In the genomic region with DNA sequence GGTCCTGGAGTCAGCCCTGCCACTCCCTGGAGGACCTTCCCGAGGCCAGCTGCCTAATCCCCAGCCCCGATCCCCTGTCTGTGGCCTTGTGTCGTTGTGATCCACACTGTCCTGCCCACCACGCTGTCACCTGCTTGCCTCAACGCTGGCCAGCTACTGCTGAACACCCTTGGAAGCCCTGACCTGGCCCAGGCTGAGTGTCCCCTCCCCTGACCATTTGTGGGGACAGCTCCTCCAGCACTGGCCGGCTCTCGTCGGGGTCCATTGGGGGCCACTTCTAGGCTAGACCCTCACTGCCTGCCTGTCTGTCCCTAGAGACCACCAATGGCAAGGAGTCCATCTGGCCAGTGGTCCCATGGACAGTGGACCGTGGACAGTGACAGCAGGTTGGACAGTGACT, we compare ENCODE assay signal across 25 cellular contexts. TPM values are rescaled to one million over a fixed set of nuclear protein-coding genes. Genes with fewer than 3 reads are reported as not detected.
"Had no signal": no experiment of that assay in that cellular context is flagged by ENCODE, and none has a peak within 500 bp of the region (broad histone marks: within the 10 kb centered on the region; RNA-seq: fewer than 3 reads in every experiment).

No MANE protein-coding gene starts in this region.

- H3K9me3 Mint-ChIP-seq: central memory CD8-positive, alpha-beta T cell; mesothelial cell of epicardium; neural crest cell; stimulated activated naive CD8-positive, alpha-beta T cell treated with anti-CD3 and anti-CD28 coated beads, Interleukin-15, Interleukin-2, amounts not matched to agents 100 ng/mL and 50 ng/mL, for 24 hours had no signal

- H3K4me3 ChIP-seq: lower lobe of right lung, ovary, skin epidermis, upper lobe of left lung had no signal

- H3K27me3 Mint-ChIP-seq: activated naive CD8-positive, alpha-beta T cell; central memory CD8-positive, alpha-beta T cell; stimulated activated naive CD8-positive, alpha-beta T cell treated with anti-CD3 and anti-CD28 coated beads, Interleukin-15, Interleukin-2, amounts not matched to agents 100 ng/mL and 50 ng/mL, for 24 hours had no signal

- H3K9me3 ChIP-seq: lower lobe of right lung, ovary, upper lobe of left lung had no signal

- DNase-seq: activated CD4-positive, alpha-beta T cell treated with anti-CD3 and anti-CD28 coated beads for 48 hours; activated CD8-positive, alpha-beta memory T cell treated with anti-CD3 and anti-CD28 coated beads, Interleukin-2, amount 50 U/mL, for 4 hours; activated CD8-positive, alpha-beta T cell treated with anti-CD3 and anti-CD28 coated beads, Interleukin-2, amount 10 ng/mL, durations not matched to agents 7 days and 5 days; activated effector memory CD4-positive, alpha-beta T cell treated with anti-CD3 and anti-CD28 coated beads, Interleukin-2, amount 50 U/mL, for 16 hours; activated T-cell treated with anti-CD3 and anti-CD28 coated beads, Interleukin-2, amount 50 U/mL, for 48 hours; anterior cingulate cortex; brain microvascular endothelial cell; cortex of kidney; effector memory CD4-positive, alpha-beta T cell; foreskin keratinocyte; kidney glomerular epithelial cell; lower lobe of right lung; ovary; stimulated activated CD4-positive, alpha-beta T cell treated with anti-CD3 and anti-CD28 coated beads, Interleukin-4, amount 100 ng/mL, for 4 hours; T-helper 2 cell had no signal

- H3K27ac ChIP-seq: brain microvascular endothelial cell, foreskin keratinocyte, ovary, skin epidermis had no signal

- H3K36me3 ChIP-seq: brain microvascular endothelial cell, lower lobe of right lung, ovary, upper lobe of left lung had no signal

- H3K27ac Mint-ChIP-seq: activated naive CD8-positive, alpha-beta T cell; mesothelial cell of epicardium; WTC11 had no signal

- ATAC-seq: activated CD8-positive, alpha-beta T cell treated with anti-CD3 and anti-CD28 coated beads, Interleukin-2, amount 10 ng/mL, durations not matched to agents 7 days and 5 days; foreskin keratinocyte; WTC11 had no signal

- H3K36me3 Mint-ChIP-seq: activated naive CD8-positive, alpha-beta T cell; mesothelial cell of epicardium; WTC11 had no signal

- H3K4me3 Mint-ChIP-seq: activated CD8-positive, alpha-beta T cell treated with anti-CD3 and anti-CD28 coated beads, Interleukin-2, amount 10 ng/mL, durations not matched to agents 7 days and 5 days; activated naive CD8-positive, alpha-beta T cell; central memory CD8-positive, alpha-beta T cell; mesothelial cell of epicardium; neural crest cell; stimulated activated naive CD8-positive, alpha-beta T cell treated with anti-CD3 and anti-CD28 coated beads, Interleukin-15, Interleukin-2, amounts not matched to agents 100 ng/mL and 50 ng/mL, for 24 hours; WTC11 had no signal

- H3K27me3 ChIP-seq: brain microvascular endothelial cell, foreskin keratinocyte, ovary, upper lobe of left lung had no signal

RNA-seq across cellular contexts. Expression of a gene that starts 12.0 kb away (rescaled TPM):
- total RNA-seq: activated CD8-positive, alpha-beta T cell treated with anti-CD3 and anti-CD28 coated beads, Interleukin-2, amount 10 ng/mL, durations not matched to agents 7 days and 5 days; foreskin keratinocyte; mesothelial cell of epicardium; neural crest cell; renal cortical epithelial cell; temporal lobe; WTC11 had no signal
- polyA plus RNA-seq: foreskin keratinocyte had no signal
